In genomic region chr19:3399311-3399710, GRCh38 we compare ENCODE assay signal across 7 cellular contexts. TPM values are rescaled to one million over a fixed set of nuclear protein-coding genes. Genes with fewer than 3 reads are reported as not detected.
A peak's percentile ranks its signal among the peaks of the same experiment; 100 is the strongest.
DNase-seq lines count a peak whose midpoint lies in the region; ATAC-seq, FAIRE-seq and TF ChIP-seq lines count a peak whose summit lies in the region.
"Not testable (repeated sequence)": the region's sequence is repeated elsewhere in the genome, so short reads cannot be mapped to it uniquely, and the experiment has no call there.

No MANE protein-coding gene starts in this region.

- H3K27ac ChIP-seq in Peyer's patch = peak overlapping the region; percentile 1 to 78 (median 57)
- H3K27ac ChIP-seq in colonic mucosa = peak overlapping the region; percentile 61
- peak overlapping the region; percentile 52 for H3K27ac ChIP-seq in cardiac muscle cell
- peak overlapping the region; percentile 78 to 90 for H3K27ac ChIP-seq in liver (ENCODE audit: low read depth in 1 of 2, low read length in 2 of 2)
- H3K27ac ChIP-seq in pancreas = peak overlapping the region in 3 of 4 donors; percentile 75 to 100 (median 78)
- H3K27ac ChIP-seq in spleen = peak overlapping the region; percentile 61 to 86 (median 73)
- peak overlapping the region; percentile 98 to 100 for H3K27ac ChIP-seq in tibial artery

- not testable (repeated sequence) for H3K27me3 ChIP-seq in Peyer's patch; colonic mucosa; cardiac muscle cell; liver (ENCODE audit: control insufficient read depth in 4 of 4, insufficient read depth in 4 of 4, low read length in 3 of 4); pancreas; spleen (replicated peaks in 1 of 7); tibial artery

- H3K4me1 ChIP-seq in Peyer's patch (peaks cover 0 to 27% (median 0%) of the 10 kb centered on the region in 4 donors), colonic mucosa (peaks cover 12% of the 10 kb centered on the region), cardiac muscle cell (ENCODE audit: low read depth) (peaks cover 12% of the 10 kb centered on the region), liver (ENCODE audit: control insufficient read depth in 4 of 4, insufficient read depth in 4 of 4, low read length in 3 of 4) (peaks cover 14 to 58% (median 42%) of the 10 kb centered on the region in 4 donors), pancreas (peaks cover 25 to 38% (median 31%) of the 10 kb centered on the region in 3 donors), spleen (peaks cover 12 to 90% (median 58%) of the 10 kb centered on the region in 6 donors), tibial artery (peaks cover 0 to 82% (median 58%) of the 10 kb centered on the region in 4 donors)

- TF ChIP-seq CTCF in Peyer's patch (IDR thresholded peaks at IDR 0.05); colonic mucosa (IDR thresholded peaks at IDR 0.05); cardiac muscle cell (IDR thresholded peaks at IDR 0.05; ENCODE audit: low read depth, low read length); liver (IDR thresholded peaks at IDR 0.05; ENCODE audit: low read depth, low read length, missing input control); pancreas (IDR thresholded peaks at IDR 0.05); spleen (IDR thresholded peaks at IDR 0.05 in 8 of 11, conservative IDR thresholded peaks at IDR 0.05 in 3 of 11); tibial artery (IDR thresholded peaks at IDR 0.05): not testable (repeated sequence)

- H3K36me3 ChIP-seq in Peyer's patch; colonic mucosa; cardiac muscle cell; liver (ENCODE audit: control insufficient read depth in 4 of 4, insufficient read depth in 3 of 4, low read depth in 1 of 4, low read length in 3 of 4); pancreas: not testable (repeated sequence)
- peaks cover 0 to 48% (median 1%) of the 10 kb centered on the region in 6 donors for H3K36me3 ChIP-seq in spleen
- peaks cover 0 to 11% (median 5%) of the 10 kb centered on the region in 3 donors for H3K36me3 ChIP-seq in tibial artery

- ATAC-seq in pancreas = not testable (repeated sequence)

- TF ChIP-seq RAD21 in liver (IDR thresholded peaks at IDR 0.05) = not testable (repeated sequence)

- H3K4me3 ChIP-seq in Peyer's patch; colonic mucosa; cardiac muscle cell; liver (ENCODE audit: low read depth in 1 of 3, low read length in 3 of 3); pancreas; spleen: not testable (repeated sequence)
- H3K4me3 ChIP-seq in tibial artery = peak overlapping the region in 1 of 2 donors; percentile 47

- intact Hi-C loops in colonic mucosa (cut with DNase I); pancreas (cut with DNase I); spleen (cut with DNase I; ENCODE audit: low total_unique reads); tibial artery (cut with DNase I; ENCODE audit: low total_unique reads): not testable (repeated sequence)

- TF ChIP-seq POLR2A in Peyer's patch (IDR thresholded peaks at IDR 0.05); spleen (IDR thresholded peaks at IDR 0.05): not testable (repeated sequence)

- WGBS in liver = 64% methylated on average over 7 of the region's 7 CpGs
- 87 to 91% methylated on average over 7 of the region's 7 CpGs for whole genome bisulfite sequencing in pancreas, 2 donors
- WGBS in spleen, 5 donors = 73 to 87% (median 80%) methylated on average over 7 of the region's 7 CpGs

- DNase-seq in Peyer's patch; colonic mucosa; cardiac muscle cell (ENCODE audit: low read depth in 1 of 2, low spot score in 1 of 2); pancreas; spleen: not testable (repeated sequence)
- DNase-seq in tibial artery = peak; percentile 70 to 87

- H3K9me3 ChIP-seq in Peyer's patch; colonic mucosa; cardiac muscle cell (ENCODE audit: low read depth); liver (ENCODE audit: control insufficient read depth in 4 of 4, low read length in 3 of 4); pancreas; spleen; tibial artery: not testable (repeated sequence)

- not testable (repeated sequence) for FAIRE-seq in pancreas (lab: Jason Lieb, UNC)

- H3K9ac ChIP-seq in colonic mucosa (ENCODE audit: low read depth in 2 of 2, low read length in 2 of 2) = peak overlapping the region in 1 of 2 donors; percentile 3
- H3K9ac ChIP-seq in liver (ENCODE audit: low read depth in 1 of 2, low read length in 2 of 2) = not testable (repeated sequence)

RNA-seq across cellular contexts. Expression of gene NFIC, which starts 32.9 kb away (rescaled TPM):
- total RNA-seq in Peyer's patch = 100 to 1,000 TPM in 1 of 4 donors, 10 to 100 TPM in 3; 34.7 to 191 (median 64.9) TPM
- total RNA-seq in colonic mucosa = 10 to 100 TPM; 42.0 to 71.3 TPM
- total RNA-seq in cardiac muscle cell = 29.4 and 46.1 TPM in 2 replicates
- 32.7 and 42.2 TPM in 2 replicates for polyA plus RNA-seq in cardiac muscle cell
- total RNA-seq in liver = 100 to 1,000 TPM in 1 of 2 donors, 10 to 100 TPM in 1; 12.8 to 100 TPM
- polyA plus RNA-seq in liver = 10 to 100 TPM; 71.8 to 78.5 TPM
- 100 to 1,000 TPM; 106 to 203 (median 127) TPM for total RNA-seq in pancreas
- polyA plus RNA-seq in pancreas = 10 to 100 TPM; 21.3 to 74.9 TPM
- 100 to 1,000 TPM in 2 of 7 donors, 10 to 100 TPM in 5; 65.4 to 125 (median 77.1) TPM for total RNA-seq in spleen
- polyA plus RNA-seq in spleen = 10 to 100 TPM in 1 of 3 donors, 1 to 10 TPM in 2; 4.1 to 23.4 (median 4.2) TPM
